1 cellular context compared by ENCODE assay signal in the genomic region with DNA sequence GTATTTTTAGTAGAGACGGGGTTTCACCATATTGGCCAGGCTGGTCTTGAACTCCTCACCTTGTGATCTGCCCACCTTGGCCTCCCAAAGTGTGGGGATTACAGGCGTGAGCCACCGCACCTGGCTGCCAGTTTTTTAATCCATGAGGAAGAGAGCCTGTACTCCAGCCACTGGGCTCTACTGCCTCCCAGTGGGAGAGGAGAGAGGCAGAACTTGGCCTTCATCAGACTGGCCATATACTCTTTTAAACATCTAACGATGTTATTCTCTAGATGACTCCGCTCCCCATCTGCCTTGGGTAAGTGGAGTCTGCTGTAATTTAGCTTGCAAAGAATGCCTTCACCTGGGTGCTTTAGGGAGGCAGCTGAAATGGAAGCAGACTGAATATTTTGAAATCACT.
TF ChIP-seq lines count a peak whose summit lies in the region.

No MANE protein-coding gene starts in this region.

TF ChIP-seq in HCT116, 20 proteins besides CTCF, POLR2A, EP300 and RAD21 (continued from another document):
- TF ChIP-seq CEBPB (IDR thresholded peaks at IDR 0.05; ENCODE audit: low read depth) (no peak), ZFX (IDR thresholded peaks at IDR 0.05) (no peak)
